In the genomic region with DNA sequence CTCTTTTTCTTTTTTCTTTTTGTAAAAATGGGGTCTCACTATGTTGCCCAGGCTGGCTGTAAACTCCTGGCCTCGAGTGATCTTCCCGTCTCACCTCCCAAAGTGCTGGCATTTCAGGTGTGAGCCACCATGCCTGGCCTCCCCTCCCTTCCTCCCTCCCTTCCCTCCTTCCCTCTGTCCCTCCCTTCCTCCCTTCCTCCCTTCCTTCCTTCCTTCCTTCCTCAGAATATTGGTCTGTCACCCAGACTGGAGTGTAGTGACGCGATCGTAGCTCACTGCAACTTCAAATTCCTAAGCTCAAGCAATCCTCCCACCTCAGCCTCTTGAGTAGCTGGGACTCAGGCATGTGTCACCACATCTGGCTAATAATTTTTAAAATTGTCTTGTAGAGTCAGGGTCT, we compare ENCODE assay signal across 32 cellular contexts. TPM values are rescaled to one million over a fixed set of nuclear protein-coding genes. Genes with fewer than 3 reads are reported as not detected.
A peak's percentile ranks its signal among the peaks of the same experiment; 100 is the strongest.
DNase-seq lines count a peak whose midpoint lies in the region; ATAC-seq, FAIRE-seq and TF ChIP-seq lines count a peak whose summit lies in the region.
"Had no signal": no experiment of that assay in that cellular context is flagged by ENCODE, and none has a peak within 500 bp of the region (broad histone marks: within the 10 kb centered on the region; RNA-seq: fewer than 3 reads in every experiment).

No MANE protein-coding gene starts in this region.

- no peak overlapping the region for H3K18ac ChIP-seq in mesenchymal stem cell (ENCODE audit: low read depth in 1 of 2, low read length in 2 of 2)

- BruUV-seq in K562 (replicated peaks; lab: Mats Ljungman, UMichigan) = no TSS peak

- peaks cover 1% of the 10 kb centered on the region; the same call in 1 of the 2 replicates for H3K27me3 Mint-ChIP-seq in HFFc6 (ENCODE audit: insufficient read depth)
- H3K27me3 Mint-ChIP-seq: CD4-positive, alpha-beta T cell; stimulated activated memory B cell treated with anti-CD40 and anti-IgM and Interleukin-4, amounts not matched to agents 10 μg/mL and 1 μg/mL and 100 μg/mL, for 72 hours had no signal

- TF ChIP-seq EP300 in K562 (IDR thresholded peaks at IDR 0.05; ENCODE audit: low read length) = no peak

- H3K36me3 Mint-ChIP-seq in HFFc6 (ENCODE audit: low read depth) = no peaks in the 10 kb centered on the region; the same call in 1 of the 2 replicates
- H3K36me3 Mint-ChIP-seq: activated naive CD4-positive, alpha-beta T cell treated with anti-CD3 and anti-CD28 coated beads, Interleukin-2, amount 50 U/mL, for 72 hours; stimulated activated memory B cell treated with anti-CD40 and anti-IgM and Interleukin-4, amounts not matched to agents 10 μg/mL and 1 μg/mL and 100 μg/mL, for 72 hours had no signal

- 81% methylated on average over 5 of the region's 5 CpGs for WGBS in K562 (ENCODE audit: insufficient coverage, low coverage, missing lambda C conversion rate)
- WGBS in mesenchymal stem cell = 71% methylated on average over 5 of the region's 5 CpGs

- POLR2A ChIA-PET in K562 (lab: Yijun Ruan, JAX) = interaction anchor here (0.6 to 4.4 kb wide), 9 partner anchors 10 to 101 kb away, joined by 3 to 31 read pairs (median 4); a partner anchor contains a TSS

- H2BK12ac ChIP-seq in mesenchymal stem cell (ENCODE audit: low read length in 2 of 2) = no peak overlapping the region

- H2BK120ac ChIP-seq in mesenchymal stem cell (ENCODE audit: low read depth, low read length) = no peak overlapping the region

- H3K27me3 ChIP-seq in K562 (ENCODE audit: control insufficient read depth in 2 of 2, insufficient read depth in 2 of 2, low read length in 2 of 2) (no peaks in the 10 kb centered on the region), mesenchymal stem cell (ENCODE audit: control insufficient read depth in 1 of 2, insufficient read depth in 1 of 2, low read length in 2 of 2) (no peaks in the 10 kb centered on the region)
- H3K27me3 ChIP-seq: spleen, vagina had no signal

- no peak for FAIRE-seq in K562 (lab: Jason Lieb, UNC)
- FAIRE-seq: astrocyte, GM12892, HTR-8/SVneo had no signal

- H2BK15ac ChIP-seq in mesenchymal stem cell (ENCODE audit: low read depth, poor library complexity, severe bottlenecking) = no peak overlapping the region

- H2BK5ac ChIP-seq in mesenchymal stem cell (ENCODE audit: low read depth, low read length, poor library complexity, severe bottlenecking) = no peak overlapping the region

- H3K79me2 ChIP-seq in K562 (ENCODE audit: control insufficient read depth, insufficient read depth, low read length) = peaks cover 95% of the 10 kb centered on the region

- H3K4ac ChIP-seq in mesenchymal stem cell (ENCODE audit: low read depth in 1 of 2, low read length in 2 of 2) = no peak overlapping the region

- H3K23ac ChIP-seq in mesenchymal stem cell (ENCODE audit: low read length in 2 of 2) = no peak overlapping the region

- intact Hi-C loops in K562 (cut with micrococcal nuclease) (loop anchor here (10.0 kb wide), 1 partner anchor 310 kb away; no protein-coding TSS in a partner anchor), Right ventricle myocardium superior (cut with DNase I) (no loop called here)

- H3K36me3 ChIP-seq in K562 (ENCODE audit: control insufficient read depth, insufficient read depth, low read length) (peaks cover 79% of the 10 kb centered on the region; the same call in 2 of the 3 replicates), mesenchymal stem cell (ENCODE audit: control insufficient read depth in 1 of 2, insufficient read depth in 2 of 2, low read depth in 1 of 2, low read length in 2 of 2) (peaks cover 5 to 23% of the 10 kb centered on the region in 2 experiments)
- H3K36me3 ChIP-seq: thoracic aorta, vagina had no signal

- in situ Hi-C loops in K562 (cut with MboI) = no loop called here

- CTCF ChIA-PET in K562 (lab: Yijun Ruan, JAX; ENCODE audit: low intra/inter-chr PET ratio) = no interaction called here

- H3K9ac ChIP-seq in K562 (ENCODE audit: insufficient read depth in 1 of 2, low read depth in 2 of 2, low read length in 2 of 2) = peak overlapping the region in 1 of 2 experiments; percentile 36; a peak in 1 of 4 replicates
- peak overlapping the region; percentile 13 for H3K9ac ChIP-seq in mesenchymal stem cell (ENCODE audit: low read length)

- no peak overlapping the region for H4K8ac ChIP-seq in mesenchymal stem cell (ENCODE audit: low read length)

- peak overlapping the region; percentile 81 for H3K27ac Mint-ChIP-seq in HFFc6
- H3K27ac Mint-ChIP-seq: activated B cell treated with CpG ODN at 0.5 μM for 24 hours; activated T-helper 2 cell treated with anti-CD3 and anti-CD28 coated beads, Interferon-gamma antibody, Interleukin-2, Interleukin-4, amounts not matched to agents 10 μg/mL and 5 μg/mL and 100 μg/mL, durations not matched to agents 14 hours and 24 hours and 36 hours; CD4-positive, alpha-beta T cell; stimulated activated memory B cell treated with anti-CD40 and anti-IgM and Interleukin-4, amounts not matched to agents 10 μg/mL and 1 μg/mL and 100 μg/mL, for 72 hours had no signal

- peak; percentile 45 for DNase-seq in HFFc6
- DNase-seq in K562 (ENCODE audit: extremely low read depth in 1 of 4, low spot score in 3 of 4) = no peak
- DNase-seq in mesenchymal stem cell = peak; percentile 32
- no peak for DNase-seq in Right ventricle myocardium superior
- no peak for DNase-seq in HuH-7 (ENCODE audit: low spot score)
- DNase-seq: activated B cell treated with CpG ODN at 0.5 μM for 24 hours; activated CD4-positive, alpha-beta T cell treated with anti-CD3 and anti-CD28 coated beads, Interleukin-2, amount 50 U/mL, for 48 hours; activated CD8-positive, alpha-beta memory T cell treated with anti-CD3 and anti-CD28 coated beads, Interleukin-2, amount 50 U/mL, for 48 hours; caudate nucleus; CD4-positive, alpha-beta T cell; foreskin fibroblast; Kasumi-1; left cardiac atrium; mammary epithelial cell; NCI-H1048; NCI-H187; NCI-H69; spleen; stimulated activated CD4-positive, alpha-beta T cell treated with anti-CD3 and anti-CD28 coated beads, Interleukin-2, amount 100 ng/mL, for 48 hours; T-helper 2 cell had no signal

- peaks cover 42% of the 10 kb centered on the region for H4K20me1 ChIP-seq in K562 (replicated peaks; ENCODE audit: control insufficient read depth, insufficient read depth, low read length)

- no peaks in the 10 kb centered on the region for H3K9me3 Mint-ChIP-seq in HFFc6
- H3K9me3 Mint-ChIP-seq: activated B cell treated with CpG ODN at 0.5 μM for 24 hours; activated naive CD4-positive, alpha-beta T cell treated with anti-CD3 and anti-CD28 coated beads, Interleukin-2, amount 50 U/mL, for 72 hours; activated T-helper 2 cell treated with anti-CD3 and anti-CD28 coated beads, Interferon-gamma antibody, Interleukin-2, Interleukin-4, amounts not matched to agents 10 μg/mL and 5 μg/mL and 100 μg/mL, durations not matched to agents 14 hours and 24 hours and 36 hours; CD4-positive, alpha-beta T cell; stimulated activated memory B cell treated with anti-CD40 and anti-IgM and Interleukin-4, amounts not matched to agents 10 μg/mL and 1 μg/mL and 100 μg/mL, for 72 hours had no signal

- H2AK5ac ChIP-seq in mesenchymal stem cell (ENCODE audit: low read length, severe bottlenecking) = no peak overlapping the region

- H3K79me1 ChIP-seq in mesenchymal stem cell (replicated peaks; ENCODE audit: low read length, poor library complexity, severe bottlenecking) = peaks cover 6% of the 10 kb centered on the region

- no peak overlapping the region for H3K14ac ChIP-seq in mesenchymal stem cell (ENCODE audit: low read length in 2 of 2)

- H2AFZ ChIP-seq in K562 (ENCODE audit: low read depth, low read length) (no peak overlapping the region), mesenchymal stem cell (ENCODE audit: low read depth, low read length) (no peak overlapping the region)

- peaks cover 5% of the 10 kb centered on the region for H3K9me1 ChIP-seq in K562 (ENCODE audit: control insufficient read depth, insufficient read depth, low read length)

- peaks cover 2 to 28% of the 10 kb centered on the region in 2 experiments; a peak in 3 of 5 replicates for H3K4me1 ChIP-seq in K562 (replicated peaks in 1 of 2; ENCODE audit: control insufficient read depth in 2 of 2, insufficient read depth in 2 of 2, low read length in 2 of 2)
- peaks cover 32% of the 10 kb centered on the region for H3K4me1 ChIP-seq in mesenchymal stem cell (ENCODE audit: control insufficient read depth, insufficient read depth, low read depth, low read length)

- TF ChIP-seq CTCF in HFFc6 (IDR thresholded peaks at IDR 0.05) (no peak), K562 (IDR thresholded peaks at IDR 0.05 in 2 of 3, conservative IDR thresholded peaks at IDR 0.05 in 1 of 3; ENCODE audit: insufficient read depth in 2 of 3, low read depth in 1 of 3, low read length in 3 of 3) (no peak)

- no peak for TF ChIP-seq POLR2A in K562 (conservative IDR thresholded peaks at IDR 0.05)

- no peak overlapping the region for H3K4me3 Mint-ChIP-seq in HFFc6
- H3K4me3 Mint-ChIP-seq: activated B cell treated with CpG ODN at 0.5 μM for 24 hours; CD4-positive, alpha-beta T cell; stimulated activated memory B cell treated with anti-CD40 and anti-IgM and Interleukin-4, amounts not matched to agents 10 μg/mL and 1 μg/mL and 100 μg/mL, for 72 hours had no signal

- H3K4me3 ChIP-seq in K562 (no peak overlapping the region), mesenchymal stem cell (ENCODE audit: insufficient read depth in 1 of 2, low read depth in 1 of 2, low read length in 2 of 2) (no peak overlapping the region)
- H3K4me3 ChIP-seq: SK-N-MC, spleen, thoracic aorta, vagina had no signal

- no peaks in the 10 kb centered on the region for H3K9me3 ChIP-seq in K562 (replicated peaks; ENCODE audit: control insufficient read depth, insufficient read depth, low read depth, low read length)
- H3K9me3 ChIP-seq in mesenchymal stem cell (ENCODE audit: control insufficient read depth, low read length) = no peaks in the 10 kb centered on the region
- H3K9me3 ChIP-seq: spleen, thoracic aorta, vagina had no signal

- no peak overlapping the region for H3K4me2 ChIP-seq in K562 (ENCODE audit: insufficient read depth, low read length)
- H3K4me2 ChIP-seq in mesenchymal stem cell (ENCODE audit: low read length, poor library complexity, severe bottlenecking) = no peak overlapping the region

- H3K27ac ChIP-seq in K562 (ENCODE audit: extremely low read depth, low read depth, low read length) (no peak overlapping the region), mesenchymal stem cell (ENCODE audit: low read length, poor library complexity, severe bottlenecking) (no peak overlapping the region), temporal lobe (ENCODE audit: low read depth, low read length) (peak overlapping the region; percentile 36)
- H3K27ac ChIP-seq: epithelial cell of prostate, SK-N-MC, thoracic aorta, vagina had no signal

- TF ChIP-seq RAD21 in K562 (CRISPR knock-in tag; conservative IDR thresholded peaks at IDR 0.05 in 1 of 2, IDR thresholded peaks at IDR 0.05 in 1 of 2) = no peak

- no peak overlapping the region for H4K91ac ChIP-seq in mesenchymal stem cell (ENCODE audit: low read length)

- ATAC-seq in K562 (no peak), Right ventricle myocardium superior (ENCODE audit: poor library complexity) (no peak), GM21447 (IDR thresholded peaks at IDR 0.05; ENCODE audit: unreplicated experiment) (no peak)
- ATAC-seq: left cardiac atrium; stimulated activated memory B cell treated with anti-CD40 and anti-IgM and Interleukin-4, amounts not matched to agents 10 μg/mL and 1 μg/mL and 100 μg/mL, for 72 hours had no signal

- H3K4me1 Mint-ChIP-seq in HFFc6 (ENCODE audit: low read depth) = peaks cover 57% of the 10 kb centered on the region
- H3K4me1 Mint-ChIP-seq: activated B cell treated with CpG ODN at 0.5 μM for 24 hours had no signal

RNA-seq across cellular contexts. Expression of a gene that starts 8.4 kb away (rescaled TPM):
- 100 to 1,000 TPM in 1 of 6 experiments, 10 to 100 TPM in 5; 73.3 to 104 (median 82.2) TPM for total RNA-seq in HFFc6 (2021; fragmentation: NEBNext Ultra II Directional; extraction: Animal tissue kit (Norgen Biotek cat#: 25700))
- total RNA-seq in K562 (2011; cell fraction: chromatin; rRNA removed; ENCODE audit: low replicate concordance) = 309 and 657 TPM in 2 replicates
- 263 and 322 TPM in 2 replicates for total RNA-seq in K562 (2011; cell fraction: nucleolus; rRNA removed)
- 258 and 293 TPM in 2 replicates for total RNA-seq in K562 (2011; cell fraction: nucleoplasm; rRNA removed)
- 62.2 and 94.2 TPM in 2 replicates for total RNA-seq in K562 (2014; rRNA removed)
- total RNA-seq in K562 (2014; rRNA removed; fragmentation: Illumina TruSeq; extraction: Trizol) = 34.6 and 44.0 TPM in 2 replicates
- 59.8 and 60.0 TPM in 2 replicates for total RNA-seq in K562 (2015; rRNA removed; fragmentation: Illumina TruSeq; extraction: Trizol)
- total RNA-seq in K562 (2021) = 178 and 208 TPM in 2 replicates
- 61.4 and 65.4 TPM in 2 replicates for polyA plus RNA-seq in K562 (2011; rRNA removed)
- polyA plus RNA-seq in K562 (2011; cell fraction: cytosol; rRNA removed) = 86.8 and 233 TPM in 2 replicates
- 273 and 510 TPM in 2 replicates for polyA plus RNA-seq in K562 (2011; cell fraction: nucleus; rRNA removed)
- 83.7 and 110 TPM in 2 replicates for polyA plus RNA-seq in K562 (2012)
- 66.7 and 96.7 TPM in 2 replicates for polyA plus RNA-seq in K562 (2014; fragmentation: Illumina TruSeq; extraction: Trizol)
- polyA plus RNA-seq in K562 (2014; fragmentation: Nextera tagmentation; extraction: Ambion mirVana) = 1 to 10 TPM; 3.4 to 4.4 TPM
- 118 and 127 TPM in 2 replicates for polyA plus RNA-seq in K562 (2014; rRNA removed)
- polyA minus RNA-seq in K562 (2011; rRNA and poly(A)+ RNA removed) = 34.5 and 46.4 TPM in 2 replicates
- polyA minus RNA-seq in K562 (2011; cell fraction: cytosol; rRNA and poly(A)+ RNA removed) = 64.1 and 65.6 TPM in 2 replicates
- polyA minus RNA-seq in K562 (2011; cell fraction: nucleus; rRNA and poly(A)+ RNA removed) = 79.9 and 118 TPM in 2 replicates
- 55.8 TPM for polyA plus RNA-seq in mesenchymal stem cell (2013, experiment 1 of 2)
- polyA plus RNA-seq in mesenchymal stem cell (2013, experiment 2 of 2) = 53.0 TPM
- 65.9 TPM for total RNA-seq in temporal lobe
- total RNA-seq in Right ventricle myocardium superior = 62.7 TPM

RNA-seq across cellular contexts. Expression of a gene that starts 11.4 kb away (rescaled TPM):
- 10 to 100 TPM; 44.0 to 57.8 (median 51.9) TPM for total RNA-seq in HFFc6 (2021; fragmentation: NEBNext Ultra II Directional; extraction: Animal tissue kit (Norgen Biotek cat#: 25700))
- 28.8 and 70.7 TPM in 2 replicates for total RNA-seq in K562 (2011; cell fraction: chromatin; rRNA removed; ENCODE audit: low replicate concordance)
- total RNA-seq in K562 (2011; cell fraction: nucleolus; rRNA removed) = 113 and 126 TPM in 2 replicates
- total RNA-seq in K562 (2011; cell fraction: nucleoplasm; rRNA removed) = 72.2 and 72.4 TPM in 2 replicates
- 189 and 255 TPM in 2 replicates for total RNA-seq in K562 (2014; rRNA removed)
- 19.4 and 21.4 TPM in 2 replicates for total RNA-seq in K562 (2014; rRNA removed; fragmentation: Illumina TruSeq; extraction: Trizol)
- 86.3 and 97.0 TPM in 2 replicates for total RNA-seq in K562 (2015; rRNA removed; fragmentation: Illumina TruSeq; extraction: Trizol)
- total RNA-seq in K562 (2021) = 233 and 241 TPM in 2 replicates
- polyA plus RNA-seq in K562 (2011; rRNA removed) = 38.4 and 59.7 TPM in 2 replicates
- polyA plus RNA-seq in K562 (2011; cell fraction: cytosol; rRNA removed) = 86.5 and 297 TPM in 2 replicates
- polyA plus RNA-seq in K562 (2011; cell fraction: nucleus; rRNA removed) = 123 and 249 TPM in 2 replicates
- 165 and 183 TPM in 2 replicates for polyA plus RNA-seq in K562 (2012)
- polyA plus RNA-seq in K562 (2014; fragmentation: Illumina TruSeq; extraction: Trizol) = 74.1 and 210 TPM in 2 replicates
- under 1 TPM; 0.14 to 0.34 TPM for polyA plus RNA-seq in K562 (2014; fragmentation: Nextera tagmentation; extraction: Ambion mirVana)
- 195 and 207 TPM in 2 replicates for polyA plus RNA-seq in K562 (2014; rRNA removed)
- polyA minus RNA-seq in K562 (2011; rRNA and poly(A)+ RNA removed) = 8.2 and 12.5 TPM in 2 replicates
- polyA minus RNA-seq in K562 (2011; cell fraction: cytosol; rRNA and poly(A)+ RNA removed) = 52.4 and 69.4 TPM in 2 replicates
- polyA minus RNA-seq in K562 (2011; cell fraction: nucleus; rRNA and poly(A)+ RNA removed) = 18.0 and 20.3 TPM in 2 replicates
- polyA plus RNA-seq in mesenchymal stem cell (2013, experiment 1 of 2) = 56.8 TPM
- polyA plus RNA-seq in mesenchymal stem cell (2013, experiment 2 of 2) = 53.5 TPM
- total RNA-seq in temporal lobe = 5.9 TPM
- 33.9 TPM for total RNA-seq in Right ventricle myocardium superior

RNA-seq across cellular contexts. Expression of a gene that starts 14.1 kb away (rescaled TPM):
- 10 to 100 TPM; 83.8 to 97.0 (median 92.4) TPM for total RNA-seq in HFFc6 (2021; fragmentation: NEBNext Ultra II Directional; extraction: Animal tissue kit (Norgen Biotek cat#: 25700))
- total RNA-seq in K562 (2011; cell fraction: chromatin; rRNA removed; ENCODE audit: low replicate concordance) = 153 and 539 TPM in 2 replicates
- 501 and 515 TPM in 2 replicates for total RNA-seq in K562 (2011; cell fraction: nucleolus; rRNA removed)
- 225 and 261 TPM in 2 replicates for total RNA-seq in K562 (2011; cell fraction: nucleoplasm; rRNA removed)
- total RNA-seq in K562 (2014; rRNA removed) = 114 and 139 TPM in 2 replicates
- 8.3 and 12.6 TPM in 2 replicates for total RNA-seq in K562 (2014; rRNA removed; fragmentation: Illumina TruSeq; extraction: Trizol)
- 50.3 and 55.4 TPM in 2 replicates for total RNA-seq in K562 (2015; rRNA removed; fragmentation: Illumina TruSeq; extraction: Trizol)
- total RNA-seq in K562 (2021) = 106 and 112 TPM in 2 replicates
- polyA plus RNA-seq in K562 (2011; rRNA removed) = 48.2 and 69.4 TPM in 2 replicates
- polyA plus RNA-seq in K562 (2011; cell fraction: cytosol; rRNA removed) = 50.7 and 105 TPM in 2 replicates
- polyA plus RNA-seq in K562 (2011; cell fraction: nucleus; rRNA removed) = 711 and 1,075 TPM in 2 replicates
- polyA plus RNA-seq in K562 (2012) = 70.9 and 124 TPM in 2 replicates
- 38.2 and 53.4 TPM in 2 replicates for polyA plus RNA-seq in K562 (2014; fragmentation: Illumina TruSeq; extraction: Trizol)
- 1 to 10 TPM in 1 of 2 experiments, under 1 TPM in 1; 0.51 to 2.7 TPM for polyA plus RNA-seq in K562 (2014; fragmentation: Nextera tagmentation; extraction: Ambion mirVana)
- 150 and 181 TPM in 2 replicates for polyA plus RNA-seq in K562 (2014; rRNA removed)
- 18.8 and 24.7 TPM in 2 replicates for polyA minus RNA-seq in K562 (2011; rRNA and poly(A)+ RNA removed)
- 22.8 and 23.4 TPM in 2 replicates for polyA minus RNA-seq in K562 (2011; cell fraction: cytosol; rRNA and poly(A)+ RNA removed)
- 187 and 189 TPM in 2 replicates for polyA minus RNA-seq in K562 (2011; cell fraction: nucleus; rRNA and poly(A)+ RNA removed)
- 72.5 TPM for polyA plus RNA-seq in mesenchymal stem cell (2013, experiment 1 of 2)
- polyA plus RNA-seq in mesenchymal stem cell (2013, experiment 2 of 2) = 69.4 TPM
- 24.6 TPM for total RNA-seq in temporal lobe
- total RNA-seq in Right ventricle myocardium superior = 81.1 TPM

RNA-seq across cellular contexts. Expression of a gene that starts 35.3 kb away (rescaled TPM):
- total RNA-seq in HFFc6 (2021; fragmentation: NEBNext Ultra II Directional; extraction: Animal tissue kit (Norgen Biotek cat#: 25700)) = 100 to 1,000 TPM; 153 to 188 (median 164) TPM
- 230 and 845 TPM in 2 replicates for total RNA-seq in K562 (2011; cell fraction: chromatin; rRNA removed; ENCODE audit: low replicate concordance)
- total RNA-seq in K562 (2011; cell fraction: nucleolus; rRNA removed) = 746 and 756 TPM in 2 replicates
- total RNA-seq in K562 (2011; cell fraction: nucleoplasm; rRNA removed) = 367 and 388 TPM in 2 replicates
- total RNA-seq in K562 (2014; rRNA removed) (360 and 417 TPM in 2 replicates), K562 (2014; rRNA removed; fragmentation: Illumina TruSeq; extraction: Trizol) (32.6 and 55.0 TPM in 2 replicates), K562 (2015; rRNA removed; fragmentation: Illumina TruSeq; extraction: Trizol) (130 and 132 TPM in 2 replicates), K562 (2021) (363 and 375 TPM in 2 replicates), temporal lobe (8.6 TPM), Right ventricle myocardium superior (49.7 TPM)
- polyA plus RNA-seq in K562 (2011; rRNA removed) (69.2 and 85.2 TPM in 2 replicates), K562 (2014; fragmentation: Illumina TruSeq; extraction: Trizol) (166 and 212 TPM in 2 replicates), K562 (2014; fragmentation: Nextera tagmentation; extraction: Ambion mirVana) (10 to 100 TPM; 11.4 to 28.8 TPM), K562 (2014; rRNA removed) (306 and 316 TPM in 2 replicates)
- 68.0 and 147 TPM in 2 replicates for polyA plus RNA-seq in K562 (2011; cell fraction: cytosol; rRNA removed)
- 438 and 829 TPM in 2 replicates for polyA plus RNA-seq in K562 (2011; cell fraction: nucleus; rRNA removed)
- 243 and 347 TPM in 2 replicates for polyA plus RNA-seq in K562 (2012)
- polyA minus RNA-seq in K562 (2011; rRNA and poly(A)+ RNA removed) = 29.9 and 60.1 TPM in 2 replicates
- 79.9 and 106 TPM in 2 replicates for polyA minus RNA-seq in K562 (2011; cell fraction: cytosol; rRNA and poly(A)+ RNA removed)
- polyA minus RNA-seq in K562 (2011; cell fraction: nucleus; rRNA and poly(A)+ RNA removed) = 138 and 143 TPM in 2 replicates
- 140 TPM for polyA plus RNA-seq in mesenchymal stem cell (2013, experiment 1 of 2)
- 133 TPM for polyA plus RNA-seq in mesenchymal stem cell (2013, experiment 2 of 2)

RNA-seq across cellular contexts. Expression of a gene that starts 37.0 kb away (rescaled TPM):
- total RNA-seq in HFFc6 (2021; fragmentation: NEBNext Ultra II Directional; extraction: Animal tissue kit (Norgen Biotek cat#: 25700)) = 10 to 100 TPM; 31.3 to 37.3 (median 33.4) TPM
- total RNA-seq in K562 (2011; cell fraction: chromatin; rRNA removed; ENCODE audit: low replicate concordance) = 19.7 and 25.7 TPM in 2 replicates
- total RNA-seq in K562 (2011; cell fraction: nucleolus; rRNA removed) = 30.0 and 32.9 TPM in 2 replicates
- 23.7 and 24.5 TPM in 2 replicates for total RNA-seq in K562 (2011; cell fraction: nucleoplasm; rRNA removed)
- 38.0 and 53.5 TPM in 2 replicates for total RNA-seq in K562 (2014; rRNA removed)
- 11.8 and 20.3 TPM in 2 replicates for total RNA-seq in K562 (2014; rRNA removed; fragmentation: Illumina TruSeq; extraction: Trizol)
- total RNA-seq in K562 (2015; rRNA removed; fragmentation: Illumina TruSeq; extraction: Trizol) = 32.2 and 35.8 TPM in 2 replicates
- 25.0 and 25.3 TPM in 2 replicates for total RNA-seq in K562 (2021)
- polyA plus RNA-seq in K562 (2011; rRNA removed) = 27.5 and 28.6 TPM in 2 replicates
- polyA plus RNA-seq in K562 (2011; cell fraction: cytosol; rRNA removed) = 47.3 and 82.3 TPM in 2 replicates
- polyA plus RNA-seq in K562 (2011; cell fraction: nucleus; rRNA removed) = 35.2 and 43.5 TPM in 2 replicates
- 36.0 and 38.1 TPM in 2 replicates for polyA plus RNA-seq in K562 (2012)
- 29.0 and 34.3 TPM in 2 replicates for polyA plus RNA-seq in K562 (2014; fragmentation: Illumina TruSeq; extraction: Trizol)
- polyA plus RNA-seq in K562 (2014; fragmentation: Nextera tagmentation; extraction: Ambion mirVana) = 10 to 100 TPM in 1 of 2 experiments, 1 to 10 TPM in 1; 3.2 to 18.1 TPM
- 25.6 and 28.4 TPM in 2 replicates for polyA plus RNA-seq in K562 (2014; rRNA removed)
- 25.6 and 37.1 TPM in 2 replicates for polyA minus RNA-seq in K562 (2011; rRNA and poly(A)+ RNA removed)
- polyA minus RNA-seq in K562 (2011; cell fraction: cytosol; rRNA and poly(A)+ RNA removed) = 13.6 and 28.1 TPM in 2 replicates
- 15.5 and 21.0 TPM in 2 replicates for polyA minus RNA-seq in K562 (2011; cell fraction: nucleus; rRNA and poly(A)+ RNA removed)
- 20.3 TPM for polyA plus RNA-seq in mesenchymal stem cell (2013, experiment 1 of 2)
- 21.3 TPM for polyA plus RNA-seq in mesenchymal stem cell (2013, experiment 2 of 2)
- total RNA-seq in temporal lobe = 30.0 TPM
- total RNA-seq in Right ventricle myocardium superior = 6.3 TPM

Comparison
In these comparisons a context has a peak if more than half of its experiments do, and no peak if none do; other contexts are left out.
1. DNase-seq: peak in HFFc6 (single experiment) and mesenchymal stem cell (single experiment); none in K562 (0 of 4), Right ventricle myocardium superior (single experiment) and HuH-7 (single experiment).